Comparison of ENCODE assay signal across 8 cellular contexts in the genomic region with DNA sequence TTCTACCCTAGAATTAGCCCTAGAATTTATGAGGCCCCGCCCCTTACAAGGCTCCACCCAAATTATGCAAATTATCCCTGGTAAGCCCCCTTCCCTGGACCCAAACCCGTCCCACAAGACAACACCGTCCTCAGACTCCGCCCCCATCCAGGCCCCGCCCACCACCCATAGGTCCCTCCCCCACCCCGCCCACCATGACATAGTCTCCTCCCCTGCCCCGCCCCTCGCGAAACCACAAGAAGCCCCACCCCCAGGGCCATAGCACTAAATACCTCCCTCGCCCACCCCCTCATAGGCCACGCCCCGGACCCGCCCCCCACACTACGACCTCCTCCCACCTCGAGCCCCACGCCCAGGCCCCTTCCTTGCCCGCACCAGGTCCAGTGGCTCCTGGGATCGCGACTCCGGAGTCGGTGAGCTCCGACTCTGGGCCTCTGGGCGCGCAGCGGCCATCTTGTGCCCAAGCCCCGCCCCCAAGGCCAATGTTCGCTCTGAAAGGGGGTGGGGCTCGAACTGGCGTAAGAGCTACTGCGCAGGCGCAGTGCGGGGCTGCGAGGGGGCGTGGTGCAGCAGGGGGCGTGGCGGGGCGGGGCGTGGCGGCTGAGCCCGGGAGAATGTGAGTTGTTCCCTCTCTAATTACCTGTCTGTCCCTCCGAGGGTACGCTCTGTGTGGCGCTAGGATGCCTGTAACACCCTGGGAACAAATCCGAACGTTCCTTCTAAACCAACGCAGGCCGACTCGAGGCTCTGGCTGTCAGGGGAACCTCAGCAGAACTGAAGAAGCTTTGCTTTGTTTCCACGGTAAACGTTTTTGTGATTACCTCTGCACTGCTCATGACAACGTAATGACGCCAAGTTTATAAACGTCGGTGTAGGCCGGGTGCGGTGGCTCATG. TPM values are rescaled to one million over a fixed set of nuclear protein-coding genes. Genes with fewer than 3 reads are reported as not detected.
DNase-seq lines count a peak whose midpoint lies in the region; ATAC-seq and TF ChIP-seq lines count a peak whose summit lies in the region.

A gene with protein sequence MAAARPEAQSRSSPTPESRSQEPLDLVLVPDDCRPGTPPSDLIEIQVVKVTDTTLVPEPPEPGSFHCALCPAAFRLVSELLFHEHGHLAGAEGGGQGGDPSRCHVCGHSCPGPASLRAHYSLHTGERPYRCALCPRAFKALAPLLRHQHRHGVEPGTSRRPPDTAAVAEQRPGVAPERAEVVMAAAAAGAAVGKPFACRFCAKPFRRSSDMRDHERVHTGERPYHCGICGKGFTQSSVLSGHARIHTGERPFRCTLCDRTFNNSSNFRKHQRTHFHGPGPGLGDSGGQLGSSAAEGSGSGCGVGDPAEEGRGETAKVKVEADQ (minus strand): TSS at position 458 of the 895 bp plus-strand sequence. CDS start 5 bp downstream, at position 453.

- H3K4me1 ChIP-seq in HCT116 (ENCODE audit: control insufficient read depth in 1 of 2, insufficient read depth in 2 of 2, low read length in 2 of 2) = peaks cover 8 to 14% of the 10 kb centered on the region in 2 experiments; a peak in 3 of 4 replicates
- H3K4me1 ChIP-seq in right atrium auricular region = peaks cover 0 to 22% of the 10 kb centered on the region in 2 donors
- H3K4me1 ChIP-seq in psoas muscle = peaks cover 37% of the 10 kb centered on the region
- H3K4me1 ChIP-seq in upper lobe of right lung = peaks cover 23% of the 10 kb centered on the region

- 0 to 1% (median 0%) methylated on average over 45 to 56 of the region's 56 CpGs for WGBS in psoas muscle, 3 donors

- no TSS peak for BruUV-seq in HCT116 (replicated peaks; lab: Mats Ljungman, UMichigan)

- H3K27me3 ChIP-seq in HCT116 (ENCODE audit: insufficient read depth, low read length) = no peaks in the 10 kb centered on the region
- no peaks in the 10 kb centered on the region for H3K27me3 ChIP-seq in right atrium auricular region
- H3K27me3 ChIP-seq in psoas muscle (ENCODE audit: insufficient read depth in 3 of 3, low read length in 2 of 3) = no peaks in the 10 kb centered on the region
- no peaks in the 10 kb centered on the region for H3K27me3 ChIP-seq in upper lobe of right lung

- peak; percentile 76 for DNase-seq in DMS 273 treated with DMSO at 0.1 percent for 48 hours (lab: John Stamatoyannopoulos, UW)
- DNase-seq in HCT116 (ENCODE audit: low read depth, low spot score) = peak; percentile 85
- DNase-seq in NCI-H187 (lab: John Stamatoyannopoulos, UW) = peak; percentile 88 to 96
- peak; percentile 88 to 92 (median 90) for DNase-seq in T-helper 2 cell
- peak; percentile 93 for DNase-seq in right atrium auricular region (ENCODE audit: low spot score)
- peak; percentile 93 to 97 for DNase-seq in psoas muscle
- DNase-seq in upper lobe of right lung = peak; percentile 95

- ATAC-seq in HCT116 (peak; percentile 82), psoas muscle (peak; percentile 84 to 90 (median 88)), upper lobe of right lung (peak; percentile 96)

- peak within 1 kb of the TSS; percentile 70 for H3K9ac ChIP-seq in HCT116 (ENCODE audit: low read length)

- H3K9me2 ChIP-seq in HCT116 (ENCODE audit: insufficient read depth) = no peaks in the 10 kb centered on the region

- no peak for TF ChIP-seq POLR2A in HCT116 (IDR thresholded peaks at IDR 0.05; ENCODE audit: borderline replicate concordance, extremely low read depth, insufficient read depth, insufficient read length)

- no peaks in the 10 kb centered on the region for H3K36me3 ChIP-seq in HCT116 (ENCODE audit: control insufficient read depth in 1 of 2, insufficient read depth in 2 of 2, low read length in 2 of 2)
- H3K36me3 ChIP-seq in right atrium auricular region = no peaks in the 10 kb centered on the region
- peaks cover 4 to 10% of the 10 kb centered on the region in 2 donors for H3K36me3 ChIP-seq in psoas muscle (ENCODE audit: insufficient read depth in 1 of 2, low read depth in 1 of 2)
- no peaks in the 10 kb centered on the region for H3K36me3 ChIP-seq in upper lobe of right lung

- H3K4me2 ChIP-seq in HCT116 (ENCODE audit: low read length) = peak within 1 kb of the TSS; percentile 98

- H4K20me1 ChIP-seq in HCT116 (ENCODE audit: insufficient read depth) = no peaks in the 10 kb centered on the region

- CTCF ChIA-PET in HCT116 (lab: Charles Lee) = interaction anchor here (0.6 to 1.8 kb wide), 11 partner anchors 9 to 880 kb away, joined by 3 to 14 read pairs (median 4); no protein-coding TSS in a partner anchor

- H3K9me3 ChIP-seq in HCT116 (ENCODE audit: control insufficient read depth in 1 of 2, insufficient read depth in 1 of 2, low read depth in 1 of 2, low read length in 2 of 2) = no peaks in the 10 kb centered on the region
- no peaks in the 10 kb centered on the region for H3K9me3 ChIP-seq in right atrium auricular region
- no peaks in the 10 kb centered on the region for H3K9me3 ChIP-seq in psoas muscle
- no peaks in the 10 kb centered on the region for H3K9me3 ChIP-seq in upper lobe of right lung

- intact Hi-C loops in HCT116 (cut with micrococcal nuclease) (loop anchor here (1.0 kb wide), 1 partner anchor 25 kb away; a partner anchor contains a TSS), psoas muscle (cut with DNase I) (loop anchor here in 1 of 2 donors (10.0 kb wide), 2 partner anchors 240 to 490 kb away; a partner anchor contains a TSS), upper lobe of right lung (cut with DNase I) (no loop called here)

- POLR2A ChIA-PET in HCT116 (lab: Charles Lee) = interaction anchor here (0.6 to 1.5 kb wide), 14 partner anchors 9 to 1757 kb away, joined by 3 to 10 read pairs (median 4); a partner anchor contains a TSS

- H2AFZ ChIP-seq in HCT116 (ENCODE audit: low read depth, low read length, poor library complexity, severe bottlenecking) = peak within 1 kb of the TSS; percentile 65

- no peak for TF ChIP-seq RAD21 in HCT116 (IDR thresholded peaks at IDR 0.05; ENCODE audit: low read depth)

- H3K4me3 ChIP-seq in HCT116 (replicated peaks in 1 of 2; ENCODE audit: low read depth in 1 of 2, low read length in 2 of 2) = peak within 1 kb of the TSS; percentile 54 to 69
- peak within 1 kb of the TSS; percentile 69 to 75 for H3K4me3 ChIP-seq in right atrium auricular region
- H3K4me3 ChIP-seq in psoas muscle = peak within 1 kb of the TSS; percentile 65
- peak within 1 kb of the TSS; percentile 53 for H3K4me3 ChIP-seq in upper lobe of right lung

- TF ChIP-seq CTCF in HCT116 (IDR thresholded peaks at IDR 0.05 in 2 of 3, conservative IDR thresholded peaks at IDR 0.05 in 1 of 3; ENCODE audit: borderline replicate concordance in 1 of 3, insufficient read depth in 1 of 3, low read depth in 2 of 3, low read length in 2 of 3) (no peak), right atrium auricular region (IDR thresholded peaks at IDR 0.05) (no peak), psoas muscle (IDR thresholded peaks at IDR 0.05) (no peak), upper lobe of right lung (IDR thresholded peaks at IDR 0.05) (no peak)

- RAD21 ChIA-PET in HCT116 (lab: Charles Lee; ENCODE audit: low non-redundant PET in 1 of 2, low total read pairs in 2 of 2, uncharacterized antibody in 2 of 2, unreplicated experiment in 2 of 2) = interaction anchor here (0.5 to 0.7 kb wide), 4 partner anchors 71 to 478 kb away, joined by 3 to 4 read pairs (median 4); no protein-coding TSS in a partner anchor

- no peaks in the 10 kb centered on the region for H3K79me2 ChIP-seq in HCT116 (ENCODE audit: insufficient read depth, low read length)

- H3K27ac ChIP-seq in HCT116 (ENCODE audit: low read depth, low read length) (peak within 1 kb of the TSS; percentile 81), angular gyrus (ENCODE audit: low read depth, low read length) (peak within 1 kb of the TSS; percentile 98), right atrium auricular region (peak within 1 kb of the TSS; percentile 97 to 99), psoas muscle (peak within 1 kb of the TSS; percentile 90), upper lobe of right lung (peak within 1 kb of the TSS; percentile 83)

TF ChIP-seq in HCT116, 20 proteins besides CTCF, POLR2A, EP300 and RAD21 (continues in another document):
- TF ChIP-seq JUND (IDR thresholded peaks at IDR 0.05) = no peak
- TF ChIP-seq EZH2 (IDR thresholded peaks at IDR 0.05) = no peak
- TF ChIP-seq FOSL1 (IDR thresholded peaks at IDR 0.05; ENCODE audit: low read depth) = no peak
- TF ChIP-seq, protein P1, sequence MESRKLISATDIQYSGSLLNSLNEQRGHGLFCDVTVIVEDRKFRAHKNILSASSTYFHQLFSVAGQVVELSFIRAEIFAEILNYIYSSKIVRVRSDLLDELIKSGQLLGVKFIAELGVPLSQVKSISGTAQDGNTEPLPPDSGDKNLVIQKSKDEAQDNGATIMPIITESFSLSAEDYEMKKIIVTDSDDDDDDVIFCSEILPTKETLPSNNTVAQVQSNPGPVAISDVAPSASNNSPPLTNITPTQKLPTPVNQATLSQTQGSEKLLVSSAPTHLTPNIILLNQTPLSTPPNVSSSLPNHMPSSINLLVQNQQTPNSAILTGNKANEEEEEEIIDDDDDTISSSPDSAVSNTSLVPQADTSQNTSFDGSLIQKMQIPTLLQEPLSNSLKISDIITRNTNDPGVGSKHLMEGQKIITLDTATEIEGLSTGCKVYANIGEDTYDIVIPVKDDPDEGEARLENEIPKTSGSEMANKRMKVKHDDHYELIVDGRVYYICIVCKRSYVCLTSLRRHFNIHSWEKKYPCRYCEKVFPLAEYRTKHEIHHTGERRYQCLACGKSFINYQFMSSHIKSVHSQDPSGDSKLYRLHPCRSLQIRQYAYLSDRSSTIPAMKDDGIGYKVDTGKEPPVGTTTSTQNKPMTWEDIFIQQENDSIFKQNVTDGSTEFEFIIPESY (IDR thresholded peaks at IDR 0.05; ENCODE audit: extremely low read depth, insufficient replicate concordance, low read length) = no peak
- peak; percentile 74 for TF ChIP-seq SP1 (IDR thresholded peaks at IDR 0.05; ENCODE audit: low read depth)
- no peak for TF ChIP-seq CEBPB (IDR thresholded peaks at IDR 0.05; ENCODE audit: low read depth)
- TF ChIP-seq EZH2phosphoT487 (IDR thresholded peaks at IDR 0.05; ENCODE audit: borderline replicate concordance) = no peak
- TF ChIP-seq YY1 (IDR thresholded peaks at IDR 0.05; ENCODE audit: extremely low read depth, insufficient replicate concordance, low read depth, low read length) = peak; percentile 95

RNA-seq across cellular contexts. Expression of the gene that starts here (rescaled TPM):
- 5.3 TPM for total RNA-seq in HCT116 (2021; ENCODE audit: unreplicated experiment)
- 7.5 and 8.0 TPM in 2 replicates for polyA plus RNA-seq in HCT116 (2012)
- total RNA-seq in right atrium auricular region = 10 to 100 TPM in 1 of 2 donors, 1 to 10 TPM in 1; 7.8 to 10.6 TPM
- total RNA-seq in psoas muscle = 10 to 100 TPM in 3 of 4 donors, 1 to 10 TPM in 1; 9.0 to 22.2 (median 11.4) TPM
- 10 to 100 TPM in 1 of 3 donors, 1 to 10 TPM in 2; 4.9 to 14.9 (median 7.3) TPM for polyA plus RNA-seq in psoas muscle
- total RNA-seq in upper lobe of right lung = 9.7 TPM

Comparison
In these comparisons a context has a peak if more than half of its experiments do, and no peak if none do; other contexts are left out.
1. Peak in every context shown above with its lines: DNase-seq, ATAC-seq, H3K4me3 ChIP-seq and H3K27ac ChIP-seq.